Comparison of ENCODE assay signal across 23 cellular contexts in the genomic region with DNA sequence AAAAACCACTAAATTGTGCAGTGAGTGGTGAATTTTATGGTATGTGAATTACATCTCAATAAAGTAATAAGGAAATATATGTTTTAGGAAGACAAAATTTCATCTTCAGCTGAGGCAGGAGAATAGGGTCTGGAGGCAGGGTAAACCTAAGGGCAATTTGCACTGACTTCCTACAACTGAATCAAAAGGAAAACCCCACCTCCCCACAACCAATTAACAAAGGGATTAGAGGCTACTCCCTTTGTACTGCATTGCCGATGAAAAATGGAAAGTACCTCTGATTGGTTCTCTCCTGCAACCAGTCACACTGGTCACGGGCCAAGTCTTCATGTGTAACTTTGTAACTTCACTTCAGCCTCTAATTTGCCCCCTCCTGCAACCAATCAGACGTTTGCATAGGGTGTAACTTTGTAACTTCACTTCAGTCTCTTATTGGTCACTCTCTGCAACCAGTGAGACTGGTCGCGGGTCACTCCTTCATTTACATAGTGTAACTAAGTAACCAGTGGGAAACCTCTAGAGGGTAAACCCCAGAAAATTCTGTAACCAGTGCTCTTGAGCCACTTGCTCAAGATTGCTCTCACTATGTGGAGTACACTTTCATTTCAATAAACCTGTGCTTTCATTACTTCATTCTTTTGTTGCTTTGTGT.
DNase-seq lines count a peak whose midpoint lies in the region; ATAC-seq, FAIRE-seq and TF ChIP-seq lines count a peak whose summit lies in the region.
"Had no signal": no experiment of that assay in that cellular context is flagged by ENCODE, and none has a peak within 500 bp of the region (broad histone marks: within the 10 kb centered on the region; RNA-seq: fewer than 3 reads in every experiment).

No MANE protein-coding gene starts in this region.

- no peak overlapping the region for H2AFZ ChIP-seq in GM12878 (ENCODE audit: control insufficient read depth, low read depth, low read length)
- H2AFZ ChIP-seq: GM23248 had no signal

- H3K4me3 Mint-ChIP-seq in naive thymus-derived CD8-positive, alpha-beta T cell: no peak overlapping the region
- H3K4me3 Mint-ChIP-seq: CD4-positive, alpha-beta memory T cell had no signal

- no peak overlapping the region for H3K27ac Mint-ChIP-seq in naive thymus-derived CD8-positive, alpha-beta T cell
- H3K27ac Mint-ChIP-seq: CD4-positive, alpha-beta memory T cell had no signal

- no peaks in the 10 kb centered on the region for H4K20me1 ChIP-seq in GM12878 (ENCODE audit: control insufficient read depth, insufficient read depth)

- no peaks in the 10 kb centered on the region for H3K79me2 ChIP-seq in GM12878 (ENCODE audit: control insufficient read depth, insufficient read depth, low read length)

- ATAC-seq in GM18868 (IDR thresholded peaks at IDR 0.05; ENCODE audit: unreplicated experiment) (peak; percentile 60), GM12878 (peak; percentile 92), left lung (peak; percentile 47)
- ATAC-seq in naive thymus-derived CD8-positive, alpha-beta T cell: no peak
- ATAC-seq: A549 had no signal

- H3K4me1 ChIP-seq in GM12878 (ENCODE audit: control insufficient read depth, insufficient read depth, low read length) (no peaks in the 10 kb centered on the region), left lung (no peaks in the 10 kb centered on the region), BE2C (no peaks in the 10 kb centered on the region)
- H3K4me1 ChIP-seq: A549 had no signal

- in situ Hi-C loops in GM12878 (cut with MboI): no loop called here

- H3K27me3 Mint-ChIP-seq in naive thymus-derived CD8-positive, alpha-beta T cell: no peaks in the 10 kb centered on the region
- H3K27me3 Mint-ChIP-seq: CD4-positive, alpha-beta memory T cell had no signal

- POLR2A ChIA-PET in GM12878 (lab: Charles Lee): no interaction called here
- POLR2A ChIA-PET in naive thymus-derived CD8-positive, alpha-beta T cell (lab: Charles Lee): no interaction called here

- H3K4me3 ChIP-seq in GM12878 (no peak overlapping the region), left lung (no peak overlapping the region), BE2C (ENCODE audit: low read depth, low read length) (no peak overlapping the region)
- H3K4me3 ChIP-seq: A549, GM23248 had no signal

- CTCF ChIA-PET in GM12878 (lab: Yijun Ruan, JAX): no interaction called here

- TF ChIP-seq CTCF in GM12878 (IDR thresholded peaks at IDR 0.05 in 2 of 3, conservative IDR thresholded peaks at IDR 0.05 in 1 of 3; ENCODE audit: control insufficient read depth in 2 of 3, extremely low read depth in 1 of 3, insufficient read depth in 1 of 3, low read depth in 3 of 3, low read length in 3 of 3) (no peak), left lung (IDR thresholded peaks at IDR 0.05) (no peak), BE2C (IDR thresholded peaks at IDR 0.05; ENCODE audit: low read depth, low read length) (no peak)

- H3K27me3 ChIP-seq in GM12878 (replicated peaks in 1 of 2; ENCODE audit: control insufficient read depth in 2 of 2, insufficient read depth in 2 of 2, low read length in 1 of 2) (no peaks in the 10 kb centered on the region), left lung (no peaks in the 10 kb centered on the region), BE2C (no peaks in the 10 kb centered on the region)

- H3K36me3 ChIP-seq in GM12878 (ENCODE audit: control insufficient read depth in 2 of 2, insufficient read depth in 2 of 2, low read length in 1 of 2): no peaks in the 10 kb centered on the region
- H3K36me3 ChIP-seq in left lung: no peaks in the 10 kb centered on the region
- no peaks in the 10 kb centered on the region for H3K36me3 ChIP-seq in BE2C

- SMC1A ChIA-PET in GM12878 (lab: Charles Lee; ENCODE audit: uncharacterized antibody, unreplicated experiment): interaction anchor here (0.7 kb wide), 1 partner anchor 51 kb away, joined by 3 read pairs; no protein-coding TSS in a partner anchor

- intact Hi-C loops in GM12878 (cut with micrococcal nuclease; ENCODE audit: unreplicated experiment): no loop called here
- intact Hi-C loops in left lung (cut with DNase I): no loop called here

- no peak for TF ChIP-seq RAD21 in GM12878 (IDR thresholded peaks at IDR 0.05; ENCODE audit: insufficient read depth, low read depth, low read length)

- FAIRE-seq in GM12878 (lab: Jason Lieb, UNC): no peak
- FAIRE-seq: A549, GM12892, GM19239, H1 had no signal

- no peak overlapping the region for H3K9ac ChIP-seq in GM12878 (ENCODE audit: control insufficient read depth, insufficient read depth, low read length)
- H3K9ac ChIP-seq: GM23248 had no signal

- H3K4me2 ChIP-seq in GM12878 (ENCODE audit: control insufficient read depth, insufficient read depth): no peak overlapping the region
- H3K4me2 ChIP-seq: A549 had no signal

- DNase-seq in GM12878 (ENCODE audit: low read depth, low spot score) (no peak), left lung (no peak), T-helper 2 cell (no peak), BE2C (no peak), DMS53 (lab: John Stamatoyannopoulos, UW) (no peak)
- no peak for DNase-seq in naive thymus-derived CD8-positive, alpha-beta T cell
- DNase-seq: 8988T; ACHN; AML-193; C1 segment of cervical spinal cord; CD4-positive, alpha-beta memory T cell; COR-L47; DMS153; DMS79; GF-D8; GM23248; H7; HCEC 1CT had no signal

- TF ChIP-seq POLR2A in GM12878 (IDR thresholded peaks at IDR 0.05; ENCODE audit: low read depth, low read length): no peak

- no peaks in the 10 kb centered on the region for H3K36me3 Mint-ChIP-seq in naive thymus-derived CD8-positive, alpha-beta T cell
- H3K36me3 Mint-ChIP-seq: CD4-positive, alpha-beta memory T cell had no signal

- peaks cover 0 to 3% (median 0%) of the 10 kb centered on the region in 9 donors for H3K9me3 Mint-ChIP-seq in naive thymus-derived CD8-positive, alpha-beta T cell

- H3K9me3 ChIP-seq in GM12878 (replicated peaks; ENCODE audit: control insufficient read depth, insufficient read depth, low read length) (no peaks in the 10 kb centered on the region; the same call in 2 of the 3 replicates), left lung (no peaks in the 10 kb centered on the region), BE2C (no peaks in the 10 kb centered on the region)
- H3K9me3 ChIP-seq: A549 had no signal

- BruUV-seq in GM12878 (replicated peaks; lab: Mats Ljungman, UMichigan): no TSS peak

- H3K4me1 Mint-ChIP-seq in naive thymus-derived CD8-positive, alpha-beta T cell: no peaks in the 10 kb centered on the region
- H3K4me1 Mint-ChIP-seq: CD4-positive, alpha-beta memory T cell had no signal

- 78% methylated on average over 5 of the region's 5 CpGs for whole genome bisulfite sequencing in GM12878 (ENCODE audit: insufficient coverage, insufficient replicate concordance, low lambda C conversion rate, missing lambda C conversion rate)

- TF ChIP-seq EP300 in GM12878 (IDR thresholded peaks at IDR 0.05; ENCODE audit: borderline replicate concordance in 1 of 2, control insufficient read depth in 1 of 2, low read depth in 2 of 2, low read length in 2 of 2): no peak

- H3K27ac ChIP-seq in GM12878 (ENCODE audit: control insufficient read depth, insufficient read depth) (no peak overlapping the region), left lung (no peak overlapping the region)
- H3K27ac ChIP-seq: A549, GM23248 had no signal

- RAD21 ChIA-PET in GM12878 (lab: Charles Lee; ENCODE audit: unreplicated experiment): no interaction called here

TF ChIP-seq in GM12878, 131 proteins besides CTCF, POLR2A, EP300 and RAD21:
- no peak for TF ChIP-seq MTA3 (IDR thresholded peaks at IDR 0.05; ENCODE audit: borderline replicate concordance, low read length)
- TF ChIP-seq BHLHE40 (IDR thresholded peaks at IDR 0.05; ENCODE audit: borderline replicate concordance in 1 of 2, low read depth in 2 of 2, low read length in 1 of 2): peak in 1 of 2 experiments; percentile 59; a peak in 1 of 4 replicates

Comparison
In these comparisons a context has a peak if more than half of its experiments do, and no peak if none do; other contexts are left out.
1. ATAC-seq: peak in GM18868 (single experiment), GM12878 (single experiment) and left lung (single experiment); none in naive thymus-derived CD8-positive, alpha-beta T cell (0 of 2).